Comparison of ENCODE assay signal across 1 cellular context in the genomic region with DNA sequence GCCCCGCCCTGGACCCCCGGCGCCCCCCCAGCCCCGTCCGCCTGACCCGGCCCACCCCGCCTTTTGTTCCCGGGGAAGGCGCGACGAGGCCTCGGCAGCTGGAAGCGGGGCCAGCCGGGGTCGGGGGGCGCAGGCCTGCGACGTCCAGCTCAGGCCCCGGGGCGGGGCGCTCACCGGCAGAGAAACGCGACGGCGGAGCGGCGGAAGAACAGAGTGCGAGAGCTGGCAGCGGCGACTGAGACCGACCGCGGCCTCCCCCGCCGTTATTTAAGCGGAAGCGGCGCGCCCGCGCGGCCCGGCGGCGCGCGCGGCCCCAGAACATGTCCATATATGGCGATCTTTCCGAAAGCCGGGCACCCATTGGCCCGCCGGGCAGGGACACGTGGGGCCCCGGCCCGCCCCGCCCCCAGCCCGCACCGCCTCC.
TF ChIP-seq lines count a peak whose summit lies in the region.

Gene ACTG1, minus strand, starts transcription at position 240 of the 424 bp plus-strand sequence. CDS start 445 bp downstream, outside the sequence.

TF ChIP-seq in K562, 482 proteins besides CTCF, POLR2A, EP300 and RAD21 (continued from another document and continues in another):
- TF ChIP-seq, protein P1, sequence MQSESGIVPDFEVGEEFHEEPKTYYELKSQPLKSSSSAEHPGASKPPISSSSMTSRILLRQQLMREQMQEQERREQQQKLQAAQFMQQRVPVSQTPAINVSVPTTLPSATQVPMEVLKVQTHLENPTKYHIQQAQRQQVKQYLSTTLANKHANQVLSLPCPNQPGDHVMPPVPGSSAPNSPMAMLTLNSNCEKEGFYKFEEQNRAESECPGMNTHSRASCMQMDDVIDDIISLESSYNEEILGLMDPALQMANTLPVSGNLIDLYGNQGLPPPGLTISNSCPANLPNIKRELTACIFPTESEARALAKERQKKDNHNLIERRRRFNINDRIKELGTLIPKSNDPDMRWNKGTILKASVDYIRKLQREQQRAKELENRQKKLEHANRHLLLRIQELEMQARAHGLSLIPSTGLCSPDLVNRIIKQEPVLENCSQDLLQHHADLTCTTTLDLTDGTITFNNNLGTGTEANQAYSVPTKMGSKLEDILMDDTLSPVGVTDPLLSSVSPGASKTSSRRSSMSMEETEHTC (IDR thresholded peaks at IDR 0.05): no peak; the same call in 1 of the 2 replicates
- TF ChIP-seq ZNF143 (CRISPR knock-in tag; IDR thresholded peaks at IDR 0.05) (no peak), CEBPZ (IDR thresholded peaks at IDR 0.05; ENCODE audit: borderline replicate concordance, low read depth, low read length) (no peak), SUPT5H (IDR thresholded peaks at IDR 0.05) (peak; percentile 92), TCF7 (IDR thresholded peaks at IDR 0.05; ENCODE audit: borderline replicate concordance) (no peak), HNRNPLL (IDR thresholded peaks at IDR 0.05; ENCODE audit: low read depth, low read length, poor library complexity, severe bottlenecking) (no peak), BRD4 (IDR thresholded peaks at IDR 0.05) (no peak), ZNF408 (CRISPR knock-in tag; IDR thresholded peaks at IDR 0.05; ENCODE audit: low read depth) (no peak), PREB (CRISPR knock-in tag; IDR thresholded peaks at IDR 0.05) (no peak), ZNF354B (CRISPR knock-in tag; IDR thresholded peaks at IDR 0.05) (no peak), SNAPC5 (CRISPR knock-in tag; IDR thresholded peaks at IDR 0.05) (no peak), SAP30 (IDR thresholded peaks at IDR 0.05; ENCODE audit: borderline replicate concordance, insufficient read depth, low read depth, low read length, poor library complexity, severe bottlenecking) (no peak), ZNF589 (CRISPR knock-in tag; IDR thresholded peaks at IDR 0.05; ENCODE audit: low read depth) (peak; percentile 94; the same call in 1 of the 2 replicates), NR2C1 (IDR thresholded peaks at IDR 0.05) (no peak), NR2C1 (tag; IDR thresholded peaks at IDR 0.05) (no peak), ZNF316 (IDR thresholded peaks at IDR 0.05) (no peak), ZNF707 (CRISPR knock-in tag; conservative IDR thresholded peaks at IDR 0.05) (no peak), ZNF23 (CRISPR knock-in tag; IDR thresholded peaks at IDR 0.05) (no peak), ZNF586 (CRISPR knock-in tag; conservative IDR thresholded peaks at IDR 0.05) (no peak), FOXK2 (conservative IDR thresholded peaks at IDR 0.05 in 1 of 2, IDR thresholded peaks at IDR 0.05 in 1 of 2; ENCODE audit: low read depth in 2 of 2) (no peak), ELF1 (tag; IDR thresholded peaks at IDR 0.05) (no peak), L3MBTL2 (IDR thresholded peaks at IDR 0.05) (no peak), IRF2 (CRISPR knock-in tag; IDR thresholded peaks at IDR 0.05) (no peak), E4F1 (CRISPR knock-in tag; IDR thresholded peaks at IDR 0.05; ENCODE audit: borderline replicate concordance) (no peak), ZNF583 (CRISPR knock-in tag; IDR thresholded peaks at IDR 0.05) (no peak), HMGN3 (IDR thresholded peaks at IDR 0.05; ENCODE audit: borderline replicate concordance, extremely low read depth, insufficient read length, low read depth, low read length) (peak; percentile 84), HNRNPL (IDR thresholded peaks at IDR 0.05; ENCODE audit: low read depth, low read length) (peak; percentile 93), FOS (IDR thresholded peaks at IDR 0.05; ENCODE audit: extremely low read depth, insufficient read length) (peak; percentile 48), SMARCA4 (IDR thresholded peaks at IDR 0.05) (no peak), MNT (conservative IDR thresholded peaks at IDR 0.05) (peak in 1 of 2 experiments; percentile 63; a peak in 2 of 4 replicates)
- TF ChIP-seq, protein P2, sequence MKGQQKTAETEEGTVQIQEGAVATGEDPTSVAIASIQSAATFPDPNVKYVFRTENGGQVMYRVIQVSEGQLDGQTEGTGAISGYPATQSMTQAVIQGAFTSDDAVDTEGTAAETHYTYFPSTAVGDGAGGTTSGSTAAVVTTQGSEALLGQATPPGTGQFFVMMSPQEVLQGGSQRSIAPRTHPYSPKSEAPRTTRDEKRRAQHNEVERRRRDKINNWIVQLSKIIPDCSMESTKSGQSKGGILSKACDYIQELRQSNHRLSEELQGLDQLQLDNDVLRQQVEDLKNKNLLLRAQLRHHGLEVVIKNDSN (CRISPR knock-in tag; IDR thresholded peaks at IDR 0.05): peak; percentile 50; the same call in 1 of the 2 replicates
- TF ChIP-seq, protein P3, sequence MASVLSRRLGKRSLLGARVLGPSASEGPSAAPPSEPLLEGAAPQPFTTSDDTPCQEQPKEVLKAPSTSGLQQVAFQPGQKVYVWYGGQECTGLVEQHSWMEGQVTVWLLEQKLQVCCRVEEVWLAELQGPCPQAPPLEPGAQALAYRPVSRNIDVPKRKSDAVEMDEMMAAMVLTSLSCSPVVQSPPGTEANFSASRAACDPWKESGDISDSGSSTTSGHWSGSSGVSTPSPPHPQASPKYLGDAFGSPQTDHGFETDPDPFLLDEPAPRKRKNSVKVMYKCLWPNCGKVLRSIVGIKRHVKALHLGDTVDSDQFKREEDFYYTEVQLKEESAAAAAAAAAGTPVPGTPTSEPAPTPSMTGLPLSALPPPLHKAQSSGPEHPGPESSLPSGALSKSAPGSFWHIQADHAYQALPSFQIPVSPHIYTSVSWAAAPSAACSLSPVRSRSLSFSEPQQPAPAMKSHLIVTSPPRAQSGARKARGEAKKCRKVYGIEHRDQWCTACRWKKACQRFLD (CRISPR knock-in tag; IDR thresholded peaks at IDR 0.05): peak; percentile 97
- TF ChIP-seq, protein P4, sequence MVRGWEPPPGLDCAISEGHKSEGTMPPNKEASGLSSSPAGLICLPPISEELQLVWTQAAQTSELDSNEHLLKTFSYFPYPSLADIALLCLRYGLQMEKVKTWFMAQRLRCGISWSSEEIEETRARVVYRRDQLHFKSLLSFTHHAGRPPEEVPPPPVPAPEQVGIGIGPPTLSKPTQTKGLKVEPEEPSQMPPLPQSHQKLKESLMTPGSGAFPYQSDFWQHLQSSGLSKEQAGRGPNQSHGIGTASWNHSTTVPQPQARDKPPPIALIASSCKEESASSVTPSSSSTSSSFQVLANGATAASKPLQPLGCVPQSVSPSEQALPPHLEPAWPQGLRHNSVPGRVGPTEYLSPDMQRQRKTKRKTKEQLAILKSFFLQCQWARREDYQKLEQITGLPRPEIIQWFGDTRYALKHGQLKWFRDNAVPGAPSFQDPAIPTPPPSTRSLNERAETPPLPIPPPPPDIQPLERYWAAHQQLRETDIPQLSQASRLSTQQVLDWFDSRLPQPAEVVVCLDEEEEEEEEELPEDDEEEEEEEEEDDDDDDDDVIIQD (CRISPR knock-in tag; IDR thresholded peaks at IDR 0.05): no peak
- TF ChIP-seq, protein P5, sequence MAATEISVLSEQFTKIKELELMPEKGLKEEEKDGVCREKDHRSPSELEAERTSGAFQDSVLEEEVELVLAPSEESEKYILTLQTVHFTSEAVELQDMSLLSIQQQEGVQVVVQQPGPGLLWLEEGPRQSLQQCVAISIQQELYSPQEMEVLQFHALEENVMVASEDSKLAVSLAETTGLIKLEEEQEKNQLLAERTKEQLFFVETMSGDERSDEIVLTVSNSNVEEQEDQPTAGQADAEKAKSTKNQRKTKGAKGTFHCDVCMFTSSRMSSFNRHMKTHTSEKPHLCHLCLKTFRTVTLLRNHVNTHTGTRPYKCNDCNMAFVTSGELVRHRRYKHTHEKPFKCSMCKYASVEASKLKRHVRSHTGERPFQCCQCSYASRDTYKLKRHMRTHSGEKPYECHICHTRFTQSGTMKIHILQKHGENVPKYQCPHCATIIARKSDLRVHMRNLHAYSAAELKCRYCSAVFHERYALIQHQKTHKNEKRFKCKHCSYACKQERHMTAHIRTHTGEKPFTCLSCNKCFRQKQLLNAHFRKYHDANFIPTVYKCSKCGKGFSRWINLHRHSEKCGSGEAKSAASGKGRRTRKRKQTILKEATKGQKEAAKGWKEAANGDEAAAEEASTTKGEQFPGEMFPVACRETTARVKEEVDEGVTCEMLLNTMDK (IDR thresholded peaks at IDR 0.05; ENCODE audit: borderline replicate concordance, insufficient read depth, low read depth, low read length, poor library complexity, severe bottlenecking): no peak
- TF ChIP-seq, protein P6, sequence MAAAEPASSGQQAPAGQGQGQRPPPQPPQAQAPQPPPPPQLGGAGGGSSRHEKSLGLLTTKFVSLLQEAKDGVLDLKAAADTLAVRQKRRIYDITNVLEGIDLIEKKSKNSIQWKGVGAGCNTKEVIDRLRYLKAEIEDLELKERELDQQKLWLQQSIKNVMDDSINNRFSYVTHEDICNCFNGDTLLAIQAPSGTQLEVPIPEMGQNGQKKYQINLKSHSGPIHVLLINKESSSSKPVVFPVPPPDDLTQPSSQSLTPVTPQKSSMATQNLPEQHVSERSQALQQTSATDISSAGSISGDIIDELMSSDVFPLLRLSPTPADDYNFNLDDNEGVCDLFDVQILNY (CRISPR knock-in tag; IDR thresholded peaks at IDR 0.05): no peak
- TF ChIP-seq, protein P7, sequence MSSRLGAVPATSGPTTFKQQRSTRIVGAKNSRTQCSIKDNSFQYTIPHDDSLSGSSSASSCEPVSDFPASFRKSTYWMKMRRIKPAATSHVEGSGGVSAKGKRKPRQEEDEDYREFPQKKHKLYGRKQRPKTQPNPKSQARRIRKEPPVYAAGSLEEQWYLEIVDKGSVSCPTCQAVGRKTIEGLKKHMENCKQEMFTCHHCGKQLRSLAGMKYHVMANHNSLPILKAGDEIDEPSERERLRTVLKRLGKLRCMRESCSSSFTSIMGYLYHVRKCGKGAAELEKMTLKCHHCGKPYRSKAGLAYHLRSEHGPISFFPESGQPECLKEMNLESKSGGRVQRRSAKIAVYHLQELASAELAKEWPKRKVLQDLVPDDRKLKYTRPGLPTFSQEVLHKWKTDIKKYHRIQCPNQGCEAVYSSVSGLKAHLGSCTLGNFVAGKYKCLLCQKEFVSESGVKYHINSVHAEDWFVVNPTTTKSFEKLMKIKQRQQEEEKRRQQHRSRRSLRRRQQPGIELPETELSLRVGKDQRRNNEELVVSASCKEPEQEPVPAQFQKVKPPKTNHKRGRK (tag; IDR thresholded peaks at IDR 0.05): no peak
